In genomic region chr19:10292789-10293636, GRCh38 we compare ENCODE assay signal across 1 cellular context.
TF ChIP-seq lines count a peak whose summit lies in the region.

No MANE protein-coding gene starts in this region.

TF ChIP-seq in GM23338, 12 proteins besides CTCF, POLR2A, EP300 and RAD21 (continued from another document):
- no peak for TF ChIP-seq REST (IDR thresholded peaks at IDR 0.05; ENCODE audit: unreplicated experiment)
TF ChIP-seq in GM23338: peak in this region for 1.
